ENCODE assay signal across 12 cellular contexts in genomic region chr22:20422965-20423635, GRCh38. TPM values are rescaled to one million over a fixed set of nuclear protein-coding genes. Genes with fewer than 3 reads are reported as not detected.
DNase-seq lines count a peak whose midpoint lies in the region; ATAC-seq and TF ChIP-seq lines count a peak whose summit lies in the region.
"Had no signal": no experiment of that assay in that cellular context is flagged by ENCODE, and none has a peak within 500 bp of the region (broad histone marks: within the 10 kb centered on the region; RNA-seq: fewer than 3 reads in every experiment).

No MANE protein-coding gene starts in this region.

- H2AFZ ChIP-seq in neural cell (ENCODE audit: low read depth, low read length) = no peak overlapping the region

- H4K20me1 ChIP-seq in neural cell (ENCODE audit: insufficient read depth) = no peaks in the 10 kb centered on the region

- no peak for TF ChIP-seq EP300 in gastroesophageal sphincter (IDR thresholded peaks at IDR 0.05)
- no peak for TF ChIP-seq EP300 in neural cell (conservative IDR thresholded peaks at IDR 0.05; ENCODE audit: poor library complexity, severe bottlenecking)

- peaks cover 0 to 48% (median 16%) of the 10 kb centered on the region in 3 donors for H3K4me1 ChIP-seq in gastroesophageal sphincter
- peaks cover 0 to 14% of the 10 kb centered on the region in 2 donors for H3K4me1 ChIP-seq in uterus

- H3K79me2 ChIP-seq in neural cell (replicated peaks; ENCODE audit: insufficient read depth, low read length) = no peaks in the 10 kb centered on the region

- DNase-seq in DMS 273 (lab: John Stamatoyannopoulos, UW; ENCODE audit: unreplicated experiment) = peak; percentile 73
- DNase-seq in DMS 273 treated with DMSO at 0.1 percent for 48 hours (lab: John Stamatoyannopoulos, UW) = no peak
- DNase-seq in uterus = no peak
- no peak for DNase-seq in GM20000 (ENCODE audit: low spot score)
- DNase-seq: activated CD4-positive, alpha-beta T cell treated with anti-CD3 and anti-CD28 coated beads, Interleukin-2, amount 10 ng/mL, durations not matched to agents 24 days and 14 days; NCI-H2029; SHP77 treated with DMSO at 0.1 percent for 48 hours had no signal

- peak overlapping the region in 3 of 4 donors; percentile 35 to 57 (median 37) for H3K27ac ChIP-seq in gastroesophageal sphincter
- H3K27ac ChIP-seq in neural cell (ENCODE audit: low read length) = peak overlapping the region; percentile 22
- peak overlapping the region; percentile 57 to 61 for H3K27ac ChIP-seq in uterus
- H3K27ac ChIP-seq: 22Rv1 had no signal

- TF ChIP-seq CTCF in gastroesophageal sphincter (IDR thresholded peaks at IDR 0.05) (no peak), neural cell (IDR thresholded peaks at IDR 0.05; ENCODE audit: poor library complexity, severe bottlenecking) (no peak), uterus (IDR thresholded peaks at IDR 0.05) (no peak), GM20000 (IDR thresholded peaks at IDR 0.05; ENCODE audit: extremely low read depth, missing control alignments) (no peak)

- H3K4me2 ChIP-seq in neural cell (ENCODE audit: low read length) = no peak overlapping the region

- intact Hi-C loops in uterus (cut with DNase I; ENCODE audit: low total_unique reads) = no loop called here

- H3K9me3 ChIP-seq in gastroesophageal sphincter (no peaks in the 10 kb centered on the region), neural cell (ENCODE audit: low read length) (no peaks in the 10 kb centered on the region), uterus (no peaks in the 10 kb centered on the region)

- peaks cover 0 to 34% of the 10 kb centered on the region in 2 donors for H3K36me3 ChIP-seq in gastroesophageal sphincter
- H3K36me3 ChIP-seq in neural cell (ENCODE audit: insufficient read depth, low read length) = no peaks in the 10 kb centered on the region
- no peaks in the 10 kb centered on the region for H3K36me3 ChIP-seq in uterus

- 17 to 26% methylated on average over 1 to 3 of the region's 15 CpGs for WGBS in gastroesophageal sphincter (ENCODE audit: low coverage in 1 of 2), 2 donors

- H3K9ac ChIP-seq in neural cell (ENCODE audit: low read length) = peak overlapping the region; percentile 38

- ATAC-seq in gastroesophageal sphincter = peak; percentile 60
- no peak for ATAC-seq in GM19328 (IDR thresholded peaks at IDR 0.05; ENCODE audit: unreplicated experiment)
- no peak for ATAC-seq in HG03432 (IDR thresholded peaks at IDR 0.05; ENCODE audit: unreplicated experiment)

- H3K9me2 ChIP-seq in neural cell (ENCODE audit: insufficient read depth, low read length) = no peaks in the 10 kb centered on the region

- no peaks in the 10 kb centered on the region for H3F3A ChIP-seq in neural cell (ENCODE audit: insufficient read depth, low read length, poor library complexity, severe bottlenecking)

- TF ChIP-seq POLR2A in gastroesophageal sphincter (IDR thresholded peaks at IDR 0.05) (peak in 1 of 2 donors; percentile 3), uterus (IDR thresholded peaks at IDR 0.05) (no peak)

- no peaks in the 10 kb centered on the region for H3K27me3 ChIP-seq in gastroesophageal sphincter
- H3K27me3 ChIP-seq in neural cell (ENCODE audit: insufficient read depth, low read depth, low read length) = no peaks in the 10 kb centered on the region
- H3K27me3 ChIP-seq in uterus = no peaks in the 10 kb centered on the region

- no peak for TF ChIP-seq RAD21 in neural cell (conservative IDR thresholded peaks at IDR 0.05)

- H3K4me3 ChIP-seq in gastroesophageal sphincter (no peak overlapping the region), neural cell (ENCODE audit: low read length) (peak overlapping the region; percentile 24), uterus (no peak overlapping the region)

TF ChIP-seq in neural cell, 6 proteins besides CTCF, POLR2A, EP300 and RAD21:
- no peak for TF ChIP-seq EZH2 (IDR thresholded peaks at IDR 0.05; ENCODE audit: borderline replicate concordance, insufficient read depth, low read length, poor library complexity, severe bottlenecking)
- TF ChIP-seq TAF1 (IDR thresholded peaks at IDR 0.05; ENCODE audit: low read depth) = no peak
- no peak for TF ChIP-seq REST (IDR thresholded peaks at IDR 0.05; ENCODE audit: borderline replicate concordance)
- no peak for TF ChIP-seq POLR2AphosphoS5 (IDR thresholded peaks at IDR 0.05)
- TF ChIP-seq MXI1 (conservative IDR thresholded peaks at IDR 0.05; ENCODE audit: poor library complexity, severe bottlenecking) = no peak
- no peak for TF ChIP-seq SMC3 (conservative IDR thresholded peaks at IDR 0.05; ENCODE audit: poor library complexity)

RNA-seq across cellular contexts. Expression of gene SCARF2, which starts 14.5 kb away (rescaled TPM):
- total RNA-seq in gastroesophageal sphincter = 10 to 100 TPM; 14.8 to 25.3 (median 20.1) TPM
- polyA plus RNA-seq in neural cell = 3.4 and 5.0 TPM in 2 replicates
- polyA minus RNA-seq in neural cell = 1.9 and 2.9 TPM in 2 replicates
- total RNA-seq in uterus = 10 to 100 TPM; 22.9 to 84.5 (median 30.1) TPM

RNA-seq across cellular contexts. Expression of gene ZNF74, which starts 29.1 kb away (rescaled TPM):
- total RNA-seq in gastroesophageal sphincter (10 to 100 TPM in 3 of 4 donors, 1 to 10 TPM in 1; 8.6 to 19.9 (median 11.1) TPM), uterus (10 to 100 TPM in 3 of 4 donors, 1 to 10 TPM in 1; 8.2 to 32.0 (median 10.8) TPM)
- polyA plus RNA-seq in neural cell = 75.6 and 79.5 TPM in 2 replicates
- polyA minus RNA-seq in neural cell = 77.1 and 90.8 TPM in 2 replicates
